Comparison of ENCODE assay signal across 8 cellular contexts in the genomic region with DNA sequence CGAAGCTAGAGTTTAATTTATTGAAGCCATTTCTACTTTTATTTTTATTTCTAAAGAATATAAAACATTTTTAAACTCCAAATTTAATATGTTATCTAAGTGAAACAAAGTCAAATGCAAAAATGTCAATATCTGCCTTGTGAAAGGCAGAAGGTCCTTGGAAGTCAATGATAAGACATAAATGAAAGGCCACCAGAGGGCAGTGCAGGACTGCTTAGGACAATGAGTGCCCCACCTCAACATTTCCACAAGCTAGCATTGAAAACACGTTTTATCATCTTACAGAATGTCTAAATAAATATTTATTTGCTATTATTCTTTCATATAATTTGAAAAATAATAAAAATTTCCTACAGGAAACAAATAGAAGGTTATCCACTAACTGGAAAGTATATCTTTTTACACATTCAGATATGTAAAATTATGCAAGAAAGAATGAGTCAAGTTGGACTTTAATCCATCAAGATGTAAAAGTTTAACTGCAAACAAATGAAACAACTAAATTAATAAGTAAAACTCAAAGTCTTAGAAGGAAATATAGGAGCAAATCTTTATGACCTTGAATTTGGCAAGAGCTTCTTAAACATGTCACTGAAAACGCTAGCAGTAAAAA.
DNase-seq lines count a peak whose midpoint lies in the region; ATAC-seq and TF ChIP-seq lines count a peak whose summit lies in the region.

No MANE protein-coding gene starts in this region.

- H3K4me3 Mint-ChIP-seq in activated T-cell treated with anti-CD3 and anti-CD28 coated beads, Interleukin-2, amount 50 U/mL, for 72 hours = no peak overlapping the region
- H3K4me3 Mint-ChIP-seq in progenitor cell of endocrine pancreas (ENCODE audit: low read depth) = no peak overlapping the region

- H3K36me3 Mint-ChIP-seq in activated T-cell treated with anti-CD3 and anti-CD28 coated beads, Interleukin-2, amount 50 U/mL, for 72 hours (ENCODE audit: insufficient read depth in 2 of 2) = no peaks in the 10 kb centered on the region
- H3K36me3 Mint-ChIP-seq in progenitor cell of endocrine pancreas (ENCODE audit: insufficient read depth) = no peaks in the 10 kb centered on the region

- H3K27me3 Mint-ChIP-seq in activated T-cell treated with anti-CD3 and anti-CD28 coated beads, Interleukin-2, amount 50 U/mL, for 72 hours (ENCODE audit: low read depth) = peaks cover 6% of the 10 kb centered on the region
- H3K27me3 Mint-ChIP-seq in progenitor cell of endocrine pancreas = peaks cover 27% of the 10 kb centered on the region

- no peaks in the 10 kb centered on the region for H3K27me3 ChIP-seq in HL-60 (ENCODE audit: insufficient read depth, poor library complexity, severe bottlenecking)

- no peak overlapping the region for H3K4me3 ChIP-seq in HL-60 (replicated peaks; ENCODE audit: insufficient read depth, low read length)

- ATAC-seq in GM18520 (IDR thresholded peaks at IDR 0.05; ENCODE audit: unreplicated experiment) (peak; percentile 50), GM21825 (IDR thresholded peaks at IDR 0.05; ENCODE audit: unreplicated experiment) (no peak)
- ATAC-seq in activated T-cell treated with anti-CD3 and anti-CD28 coated beads, Interleukin-2, amount 50 U/mL, for 72 hours (replicated peaks in 1 of 2) = no peak

- H3K4me1 Mint-ChIP-seq in activated T-cell treated with anti-CD3 and anti-CD28 coated beads, Interleukin-2, amount 50 U/mL, for 72 hours (ENCODE audit: low read depth) = no peaks in the 10 kb centered on the region
- no peaks in the 10 kb centered on the region for H3K4me1 Mint-ChIP-seq in progenitor cell of endocrine pancreas (ENCODE audit: low read depth)

- TF ChIP-seq CTCF in HL-60 (IDR thresholded peaks at IDR 0.05; ENCODE audit: insufficient read depth, low read length) (peak; percentile 44), progenitor cell of endocrine pancreas (IDR thresholded peaks at IDR 0.05; ENCODE audit: unreplicated experiment) (peak; percentile 82)

- no peak overlapping the region for H3K27ac Mint-ChIP-seq in activated T-cell treated with anti-CD3 and anti-CD28 coated beads, Interleukin-2, amount 50 U/mL, for 72 hours
- no peak overlapping the region for H3K27ac Mint-ChIP-seq in progenitor cell of endocrine pancreas

- H3K27ac ChIP-seq in HL-60 (replicated peaks) = no peak overlapping the region

- DNase-seq in Ammon's horn (ENCODE audit: low spot score) = peak; percentile 87
- peak; percentile 54 to 60 for DNase-seq in HL-60 (ENCODE audit: low read depth in 1 of 2, low spot score in 1 of 2)
- DNase-seq in NOMO-1 treated with dmso at 0.1 percent for 144 hours (lab: John Stamatoyannopoulos, UW; ENCODE audit: unreplicated experiment) = peak; percentile 5
- peak; percentile 60 to 63 for DNase-seq in activated T-cell treated with anti-CD3 and anti-CD28 coated beads, Interleukin-2, amount 50 U/mL, for 72 hours
- DNase-seq in germinal center (ENCODE audit: low spot score) = peak; percentile 17
- DNase-seq in progenitor cell of endocrine pancreas (ENCODE audit: low spot score, unreplicated experiment) = peak; percentile 44

- H3K9me3 Mint-ChIP-seq in activated T-cell treated with anti-CD3 and anti-CD28 coated beads, Interleukin-2, amount 50 U/mL, for 72 hours = no peaks in the 10 kb centered on the region
- no peaks in the 10 kb centered on the region for H3K9me3 Mint-ChIP-seq in progenitor cell of endocrine pancreas (ENCODE audit: low read depth)

Comparison
In these comparisons a context has a peak if more than half of its experiments do, and no peak if none do; other contexts are left out.
1. DNase-seq: peak in every context shown above with its lines; median percentile 87 in Ammon's horn; 62 in activated T-cell treated with anti-CD3 and anti-CD28 coated beads, Interleukin-2, amount 50 U/mL, for 72 hours; 57 in HL-60; 44 in progenitor cell of endocrine pancreas; 17 in germinal center; 5 in NOMO-1 treated with dmso at 0.1 percent for 144 hours.